ENCODE assay signal across 18 cellular contexts in the genomic region with DNA sequence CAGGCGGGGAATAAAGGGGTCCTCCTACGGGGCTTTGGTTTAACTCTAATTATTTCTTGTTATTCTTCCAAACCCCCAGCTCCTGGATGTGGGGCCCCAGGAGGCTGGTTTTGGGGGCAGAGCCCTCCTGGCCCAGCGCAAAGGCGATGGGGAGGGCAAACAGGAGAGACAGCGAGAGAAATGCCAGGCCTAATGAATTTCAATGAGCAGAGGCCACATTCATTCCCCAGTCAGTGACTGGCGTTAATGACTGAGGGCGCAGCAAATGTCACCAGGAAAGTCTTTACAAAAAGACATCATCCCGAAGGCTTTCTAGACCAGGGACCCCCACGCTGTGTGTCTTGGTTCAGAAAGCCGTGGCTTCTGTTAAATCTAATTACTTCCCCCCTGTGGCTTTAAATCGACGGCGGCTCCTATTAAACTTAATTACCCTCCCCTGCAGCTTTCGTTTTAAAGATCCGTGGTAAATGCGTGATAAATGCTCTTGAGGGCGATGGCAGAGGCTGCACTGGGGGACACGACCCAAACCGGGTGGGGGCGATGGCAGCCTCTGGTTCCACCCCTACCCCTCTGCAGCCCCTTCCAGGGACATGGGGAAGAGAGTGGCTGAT. TPM values are rescaled to one million over a fixed set of nuclear protein-coding genes. Genes with fewer than 3 reads are reported as not detected.
DNase-seq lines count a peak whose midpoint lies in the region; ATAC-seq and TF ChIP-seq lines count a peak whose summit lies in the region.
"Had no signal": no experiment of that assay in that cellular context is flagged by ENCODE, and none has a peak within 500 bp of the region (broad histone marks: within the 10 kb centered on the region; RNA-seq: fewer than 3 reads in every experiment).

No MANE protein-coding gene starts in this region.

- H2AFZ ChIP-seq in H9 (ENCODE audit: low read length) = no peak overlapping the region

- no peak for ATAC-seq in mucosa of descending colon
- no peak for ATAC-seq in GM21529 (IDR thresholded peaks at IDR 0.05; ENCODE audit: unreplicated experiment)
- no peak for ATAC-seq in GM21526 (IDR thresholded peaks at IDR 0.05; ENCODE audit: low FRiP score, unreplicated experiment)
- ATAC-seq: activated CD4-positive, CD25-positive, alpha-beta regulatory T cell treated with anti-CD3 and anti-CD28 coated beads, Interleukin-2, amount 50 U/mL, for 24 hours had no signal

- H3K27ac Mint-ChIP-seq in H9 = no peak overlapping the region; a peak in 1 of 7 replicates

- no peak overlapping the region for H3T11ph ChIP-seq in H9 (ENCODE audit: low read length)

- DNase-seq in AG08395 (ENCODE audit: low spot score) = peak; percentile 21
- DNase-seq in H9 = no peak
- peak; percentile 71 for DNase-seq in NOMO-1 treated with DMSO at 0.1 percent for 48 hours (lab: John Stamatoyannopoulos, UW; ENCODE audit: unreplicated experiment)
- DNase-seq in left kidney (ENCODE audit: low read depth, low spot score) = peak; percentile 44
- no peak for DNase-seq in mucosa of descending colon
- DNase-seq in activated CD8-positive, alpha-beta memory T cell treated with anti-CD3 and anti-CD28 coated beads for 24 hours = no peak
- DNase-seq: activated naive CD4-positive, alpha-beta T cell treated with Interleukin-2 at 50 U/mL for 16 hours; DMS153; effector CD8-positive, alpha-beta T cell; left ventricle myocardium superior; NCI-H1048; stomach; T-helper 1 cell had no signal

- no peak overlapping the region for H4K91ac ChIP-seq in H9 (ENCODE audit: insufficient read length, low read depth, low read length)

- H4K20me1 ChIP-seq in H9 (ENCODE audit: control insufficient read depth, insufficient read depth, insufficient read length) = peaks cover 2% of the 10 kb centered on the region

- no peaks in the 10 kb centered on the region for H3K36me3 Mint-ChIP-seq in H9 (ENCODE audit: insufficient read depth in 1 of 3, low read depth in 3 of 3)

- H3K4me3 ChIP-seq in mucosa of descending colon = no peak overlapping the region

- H3K4me1 ChIP-seq in H9 (ENCODE audit: insufficient read depth, low read length) (peaks cover 6% of the 10 kb centered on the region; the same call in 1 of the 2 replicates), mucosa of descending colon (ENCODE audit: low read depth) (peaks cover 24% of the 10 kb centered on the region)

- no CpG with 5 or more reads among the region's 20 CpGs for WGBS in H9 (ENCODE audit: extremely low coverage, insufficient read length, low lambda C conversion rate)

- TF ChIP-seq CTCF in H9 (conservative IDR thresholded peaks at IDR 0.05) = no peak
- no peak for TF ChIP-seq CTCF in mucosa of descending colon (IDR thresholded peaks at IDR 0.05)

- no peak overlapping the region for H3K23ac ChIP-seq in H9 (ENCODE audit: insufficient read length, low read depth, low read length)

- peaks cover 33 to 44% of the 10 kb centered on the region in 2 experiments for H3K4me1 Mint-ChIP-seq in H9

- peaks cover 2% of the 10 kb centered on the region; the same call in 1 of the 2 replicates for H3K27me3 ChIP-seq in H9 (ENCODE audit: insufficient read depth, low read length)

- peak overlapping the region; percentile 71 to 80; a peak in 4 of 5 replicates for H3K4me3 Mint-ChIP-seq in H9

- H2AK5ac ChIP-seq in H9 (ENCODE audit: insufficient read length, low read length) = no peak overlapping the region

- intact Hi-C loops in mucosa of descending colon (cut with DNase I, micrococcal nuclease) = no loop called here

- H3K14ac ChIP-seq in H9 (ENCODE audit: insufficient read depth, low read length) = no peak overlapping the region

- H4K8ac ChIP-seq in H9 (replicated peaks; ENCODE audit: insufficient read length, low read depth, low read length) = no peak overlapping the region

- H3K79me2 ChIP-seq in H9 (ENCODE audit: insufficient read depth, low read length) = no peaks in the 10 kb centered on the region

- H2BK15ac ChIP-seq in H9 (ENCODE audit: low read depth, low read length) = no peak overlapping the region

- H2BK12ac ChIP-seq in H9 (ENCODE audit: insufficient read length, low read depth, low read length) = no peak overlapping the region

- H3K18ac ChIP-seq in H9 (ENCODE audit: insufficient read length, low read depth, low read length) = no peak overlapping the region

- H3K9me3 ChIP-seq in H9 (ENCODE audit: control insufficient read depth, low read depth, low read length) = no peaks in the 10 kb centered on the region
- no peaks in the 10 kb centered on the region for H3K9me3 ChIP-seq in mucosa of descending colon
- H3K9me3 ChIP-seq: stomach, vagina had no signal

- no peak overlapping the region for H2BK120ac ChIP-seq in H9 (ENCODE audit: low read depth, low read length, poor library complexity, severe bottlenecking)

- H3K9ac ChIP-seq in H9 (ENCODE audit: extremely low read depth, insufficient read length, low read length) = no peak overlapping the region

- no peaks in the 10 kb centered on the region for H3K79me1 ChIP-seq in H9 (ENCODE audit: insufficient read depth, low read depth, low read length, poor library complexity, severe bottlenecking)

- peaks cover 40% of the 10 kb centered on the region for H3K27me3 Mint-ChIP-seq in H9 (ENCODE audit: low read depth)

- H3K4me2 ChIP-seq in H9 (ENCODE audit: insufficient read depth, insufficient read length, low read length) = peak overlapping the region; percentile 64

- H3K23me2 ChIP-seq in H9 (ENCODE audit: insufficient read length, low read depth, low read length, poor library complexity, severe bottlenecking) = peaks cover 22% of the 10 kb centered on the region

- H3K56ac ChIP-seq in H9 (ENCODE audit: insufficient read length, low read depth, low read length) = no peak overlapping the region

- H3K4ac ChIP-seq in H9 (ENCODE audit: low read depth, low read length) = no peak overlapping the region

- no peak overlapping the region for H3K27ac ChIP-seq in H9 (ENCODE audit: insufficient read length, low read depth, low read length)
- H3K27ac ChIP-seq: RWPE1, stomach, vagina had no signal

- H2BK5ac ChIP-seq in H9 (ENCODE audit: insufficient read length, low read length) = no peak overlapping the region

- H4K5ac ChIP-seq in H9 (ENCODE audit: insufficient read length, low read depth, low read length) = no peak overlapping the region

- no peaks in the 10 kb centered on the region for H3K36me3 ChIP-seq in mucosa of descending colon (ENCODE audit: low read depth)
- H3K36me3 ChIP-seq: stomach, vagina had no signal

- no peaks in the 10 kb centered on the region for H3K9me3 Mint-ChIP-seq in H9

- no peak overlapping the region for H2BK20ac ChIP-seq in H9 (ENCODE audit: low read depth, low read length, poor library complexity, severe bottlenecking)

RNA-seq across cellular contexts. Expression of a gene that starts 1.5 kb away (rescaled TPM):
- total RNA-seq in H9 (2021) (7.4 and 7.7 TPM in 2 replicates), mucosa of descending colon (not detected)
- total RNA-seq: left ventricle myocardium superior, stomach, vagina had no signal

RNA-seq across cellular contexts. Expression of a gene that starts 30.2 kb away (rescaled TPM):
- total RNA-seq in H9 (2021) = 25.3 and 26.2 TPM in 2 replicates
- total RNA-seq in mucosa of descending colon = 10 to 100 TPM; 21.8 to 30.5 (median 22.4) TPM

Comparison
In these comparisons a context has a peak if more than half of its experiments do, and no peak if none do; other contexts are left out.
1. DNase-seq: peak in AG08395 (single experiment), NOMO-1 treated with DMSO at 0.1 percent for 48 hours (single experiment) and left kidney (single experiment); none in H9 (single experiment), mucosa of descending colon (0 of 3) and activated CD8-positive, alpha-beta memory T cell treated with anti-CD3 and anti-CD28 coated beads for 24 hours (single experiment).